ENCODE assay signal across 9 cellular contexts in genomic region chr7:106767498-106768323, GRCh38.
DNase-seq lines count a peak whose midpoint lies in the region; ATAC-seq and TF ChIP-seq lines count a peak whose summit lies in the region.
"Had no signal": no experiment of that assay in that cellular context is flagged by ENCODE, and none has a peak within 500 bp of the region (broad histone marks: within the 10 kb centered on the region; RNA-seq: fewer than 3 reads in every experiment).

No MANE protein-coding gene starts in this region.

- H3K4me1 ChIP-seq in OCI-LY7 (ENCODE audit: insufficient read depth, low read length, poor library complexity, severe bottlenecking) = peaks cover 15% of the 10 kb centered on the region

- H3K36me3 ChIP-seq in OCI-LY7 (ENCODE audit: insufficient read depth, low read length) = no peaks in the 10 kb centered on the region

- H4K20me1 ChIP-seq in OCI-LY7 (ENCODE audit: insufficient read depth, low read length) = no peaks in the 10 kb centered on the region

- peak overlapping the region; percentile 15 for H3K27ac ChIP-seq in OCI-LY7 (ENCODE audit: low read depth, low read length, poor library complexity, severe bottlenecking)

- intact Hi-C loops in OCI-LY7 (cut with micrococcal nuclease; ENCODE audit: unreplicated experiment) = no loop called here

- H3K4me3 Mint-ChIP-seq in HFFc6 = peak overlapping the region; percentile 85
- H3K4me3 Mint-ChIP-seq: nephron had no signal

- peaks cover 8% of the 10 kb centered on the region; the same call in 1 of the 2 replicates for H3K36me3 Mint-ChIP-seq in HFFc6 (ENCODE audit: low read depth)

- no TSS peak for BruUV-seq in OCI-LY7 (replicated peaks; lab: Mats Ljungman, UMichigan)

- no peaks in the 10 kb centered on the region for H3K9me3 ChIP-seq in OCI-LY7 (ENCODE audit: low read length)

- POLR2A ChIA-PET in OCI-LY7 (lab: Charles Lee) = interaction anchor here (0.5 to 2.0 kb wide), 8 partner anchors 8 to 1597 kb away, joined by 3 to 9 read pairs (median 3); no protein-coding TSS in a partner anchor

- H3K79me2 ChIP-seq in OCI-LY7 (ENCODE audit: insufficient read depth, low read depth, low read length) = no peaks in the 10 kb centered on the region

- no peaks in the 10 kb centered on the region; the same call in 1 of the 2 replicates for H3K27me3 Mint-ChIP-seq in HFFc6 (ENCODE audit: insufficient read depth)

- peak overlapping the region; percentile 72 for H3K4me2 ChIP-seq in OCI-LY7 (ENCODE audit: low read length)

- peak; percentile 33 for DNase-seq in HFFc6
- peak; percentile 58 for DNase-seq in OCI-LY7 (ENCODE audit: low spot score)
- peak; percentile 78 for DNase-seq in iris pigment epithelial cell (ENCODE audit: low read depth)
- DNase-seq in NCI-H524 treated with DMSO at 0.1 percent for 48 hours (lab: John Stamatoyannopoulos, UW) = no peak
- DNase-seq in iPS-NIHi7 (ENCODE audit: extremely low spot score) = no peak
- DNase-seq in epidermal melanocyte (ENCODE audit: insufficient read length, low spot score) = no peak
- no peak for DNase-seq in DMS114 treated with DMSO at 0.1 percent for 48 hours (lab: John Stamatoyannopoulos, UW; ENCODE audit: unreplicated experiment)

- H3K9me2 ChIP-seq in OCI-LY7 (ENCODE audit: insufficient read depth, low read length) = no peaks in the 10 kb centered on the region

- CTCF ChIA-PET in OCI-LY7 (lab: Charles Lee; ENCODE audit: unreplicated experiment) = no interaction called here

- ATAC-seq in GM18511 (IDR thresholded peaks at IDR 0.05; ENCODE audit: unreplicated experiment) = peak; percentile 74

- no peak for TF ChIP-seq CTCF in HFFc6 (IDR thresholded peaks at IDR 0.05)
- TF ChIP-seq CTCF in OCI-LY7 (conservative IDR thresholded peaks at IDR 0.05; ENCODE audit: low read length) = no peak

- H3K4me1 Mint-ChIP-seq in HFFc6 (ENCODE audit: low read depth) = peaks cover 64% of the 10 kb centered on the region

- peak overlapping the region; percentile 57 for H3K4me3 ChIP-seq in OCI-LY7 (ENCODE audit: low read depth, low read length, poor library complexity, severe bottlenecking)

- H3K27ac Mint-ChIP-seq in HFFc6 = peak overlapping the region; percentile 90
- H3K27ac Mint-ChIP-seq: nephron had no signal

- H2AFZ ChIP-seq in OCI-LY7 (ENCODE audit: low read length) = peak overlapping the region; percentile 99

- H3K9me3 Mint-ChIP-seq in HFFc6 = no peaks in the 10 kb centered on the region
- H3K9me3 Mint-ChIP-seq: nephron had no signal

Comparison
In these comparisons a context has a peak if more than half of its experiments do, and no peak if none do; other contexts are left out.
1. DNase-seq: peak in HFFc6 (single experiment), OCI-LY7 (single experiment) and iris pigment epithelial cell (single experiment); none in NCI-H524 treated with DMSO at 0.1 percent for 48 hours (single experiment), iPS-NIHi7 (single experiment), epidermal melanocyte (single experiment) and DMS114 treated with DMSO at 0.1 percent for 48 hours (single experiment).